Comparison of ENCODE assay signal across 8 cellular contexts in the genomic region with DNA sequence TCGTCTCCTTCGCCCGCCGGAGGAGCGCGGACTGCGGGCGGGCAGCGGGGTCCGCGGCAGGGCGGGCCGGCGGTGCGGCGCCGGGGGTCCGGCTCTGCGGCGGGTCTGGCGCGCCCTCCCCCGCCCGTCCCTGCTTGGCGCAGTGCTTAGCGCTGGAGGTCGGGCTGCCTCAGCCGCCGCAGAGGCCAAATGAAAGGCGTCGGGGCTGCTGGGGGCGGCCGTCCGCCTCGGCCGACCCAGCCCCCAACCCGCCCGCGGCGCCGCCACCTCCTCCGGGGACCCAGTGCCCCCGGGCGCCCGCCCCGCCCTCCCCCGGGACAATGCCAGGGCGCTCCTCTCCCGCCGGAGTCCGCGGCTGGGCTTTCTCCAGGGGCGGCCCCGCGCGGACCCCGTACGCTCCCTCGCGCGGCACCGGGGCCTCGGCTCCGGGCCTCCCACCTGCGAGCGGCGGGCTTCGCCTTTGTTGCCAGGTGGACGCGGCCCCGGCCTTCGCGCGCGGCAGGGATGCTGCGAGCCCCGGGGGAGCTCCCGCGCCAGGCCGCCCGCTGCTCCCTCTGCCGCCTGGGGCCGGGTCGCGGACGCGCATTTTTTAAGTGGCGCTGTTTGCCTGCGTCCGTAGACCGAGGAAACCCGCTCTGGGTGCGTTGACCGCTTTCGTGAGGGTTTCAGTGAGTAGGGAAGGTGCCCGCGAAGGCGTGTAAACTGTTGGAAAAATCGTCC. TPM values are rescaled to one million over a fixed set of nuclear protein-coding genes. Genes with fewer than 3 reads are reported as not detected.
DNase-seq lines count a peak whose midpoint lies in the region; ATAC-seq, FAIRE-seq and TF ChIP-seq lines count a peak whose summit lies in the region.

No MANE protein-coding gene starts in this region.

- peaks cover 25% of the 10 kb centered on the region for H3K27me3 Mint-ChIP-seq in activated naive CD8-positive, alpha-beta T cell treated with anti-CD3 and anti-CD28 coated beads, Interleukin-2, amount 10 ng/mL, durations not matched to agents 7 days and 5 days
- H3K27me3 Mint-ChIP-seq in progenitor cell of endocrine pancreas, result peaks cover 5% of the 10 kb centered on the region

- H3K27ac Mint-ChIP-seq in activated naive CD8-positive, alpha-beta T cell treated with anti-CD3 and anti-CD28 coated beads, Interleukin-2, amount 10 ng/mL, durations not matched to agents 7 days and 5 days, result no peak overlapping the region
- H3K27ac Mint-ChIP-seq in progenitor cell of endocrine pancreas, result peak overlapping the region; percentile 91

- peak in 1 of 2 experiments; percentile 15 for DNase-seq in A549 (ENCODE audit: low read depth in 1 of 2, low spot score in 1 of 2)
- no peak for DNase-seq in RWPE2 (ENCODE audit: low spot score)
- peak; percentile 71 for DNase-seq in activated naive CD8-positive, alpha-beta T cell treated with anti-CD3 and anti-CD28 coated beads, Interleukin-2, amount 10 ng/mL, durations not matched to agents 7 days and 5 days
- peak in 1 of 2 donors; percentile 49 for DNase-seq in heart right ventricle
- DNase-seq in progenitor cell of endocrine pancreas (ENCODE audit: low spot score, unreplicated experiment), result peak; percentile 44
- DNase-seq in NCI-H2107 treated with DMSO at 0.1 percent for 48 hours (lab: John Stamatoyannopoulos, UW; ENCODE audit: unreplicated experiment), result no peak

- peak overlapping the region; percentile 88 for H3K4me2 ChIP-seq in A549

- peak overlapping the region; percentile 93 for H3K4me3 Mint-ChIP-seq in activated naive CD8-positive, alpha-beta T cell treated with anti-CD3 and anti-CD28 coated beads, Interleukin-2, amount 10 ng/mL, durations not matched to agents 7 days and 5 days
- H3K4me3 Mint-ChIP-seq in progenitor cell of endocrine pancreas (ENCODE audit: low read depth), result peak overlapping the region; percentile 85

- TF ChIP-seq POLR2A in A549 (IDR thresholded peaks at IDR 0.05; ENCODE audit: low read length), result no peak

- peak; percentile 30 to 57; a peak in 5 of 6 replicates for ATAC-seq in A549
- peak; percentile 14 for ATAC-seq in GM18519 (IDR thresholded peaks at IDR 0.05; ENCODE audit: low FRiP score, unreplicated experiment)
- ATAC-seq in HG03066 (IDR thresholded peaks at IDR 0.05; ENCODE audit: low read depth, unreplicated experiment), result peak; percentile 24
- ATAC-seq in RWPE2 (ENCODE audit: low read depth), result peak; percentile 4; the same call in 2 of the 3 replicates
- ATAC-seq in activated naive CD8-positive, alpha-beta T cell treated with anti-CD3 and anti-CD28 coated beads, Interleukin-2, amount 10 ng/mL, durations not matched to agents 7 days and 5 days (ENCODE audit: low read depth), result peak; percentile 32
- peak in 2 of 8 donors; percentile 13 to 14 for ATAC-seq in heart right ventricle

- H3K9me3 ChIP-seq in A549 (no peaks in the 10 kb centered on the region), RWPE2 (ENCODE audit: severe bottlenecking) (no peaks in the 10 kb centered on the region), heart right ventricle (no peaks in the 10 kb centered on the region)

- H3K4me1 Mint-ChIP-seq in activated naive CD8-positive, alpha-beta T cell treated with anti-CD3 and anti-CD28 coated beads, Interleukin-2, amount 10 ng/mL, durations not matched to agents 7 days and 5 days, result peaks cover 17% of the 10 kb centered on the region
- peaks cover 18% of the 10 kb centered on the region for H3K4me1 Mint-ChIP-seq in progenitor cell of endocrine pancreas (ENCODE audit: low read depth)

- no peaks in the 10 kb centered on the region for H3K9me3 Mint-ChIP-seq in activated naive CD8-positive, alpha-beta T cell treated with anti-CD3 and anti-CD28 coated beads, Interleukin-2, amount 10 ng/mL, durations not matched to agents 7 days and 5 days
- no peaks in the 10 kb centered on the region for H3K9me3 Mint-ChIP-seq in progenitor cell of endocrine pancreas (ENCODE audit: low read depth)

- TF ChIP-seq RAD21 in A549 (conservative IDR thresholded peaks at IDR 0.05 in 1 of 2, IDR thresholded peaks at IDR 0.05 in 1 of 2), result peak in 1 of 2 experiments; percentile 18; a peak in 1 of 5 replicates

- H3K27me3 ChIP-seq in RWPE2 (ENCODE audit: insufficient read depth, poor library complexity, severe bottlenecking) (no peaks in the 10 kb centered on the region), heart right ventricle (no peaks in the 10 kb centered on the region)

- H3K27ac ChIP-seq in A549, result peak overlapping the region; percentile 86 to 89
- peak overlapping the region; percentile 71 for H3K27ac ChIP-seq in RWPE2 (ENCODE audit: poor library complexity, severe bottlenecking)
- peak overlapping the region; percentile 74 to 99 (median 92) for H3K27ac ChIP-seq in heart right ventricle

- no peaks in the 10 kb centered on the region for H3K36me3 Mint-ChIP-seq in activated naive CD8-positive, alpha-beta T cell treated with anti-CD3 and anti-CD28 coated beads, Interleukin-2, amount 10 ng/mL, durations not matched to agents 7 days and 5 days
- H3K36me3 Mint-ChIP-seq in progenitor cell of endocrine pancreas (ENCODE audit: insufficient read depth), result no peaks in the 10 kb centered on the region

- 0% methylated on average over 10 of the region's 99 CpGs for WGBS in A549 (ENCODE audit: missing lambda C conversion rate)
- 1% methylated on average over 66 to 94 of the region's 99 CpGs for WGBS in heart right ventricle, 2 donors

- CTCF ChIA-PET in A549 (lab: Yijun Ruan, JAX), result interaction anchor here (1.1 to 1.9 kb wide), 3 partner anchors 36 to 171 kb away, joined by 3 to 5 read pairs (median 3); no protein-coding TSS in a partner anchor

- FAIRE-seq in A549 (lab: Jason Lieb, UNC), result no peak

- intact Hi-C loops in heart right ventricle (cut with DNase I), result loop anchor here in 7 of 10 donors (1.0 to 10.0 kb wide), 6 partner anchors 52 to 71 kb away; partner anchors contain the start of gene PRDM10 (in 1 of the 7)

- TF ChIP-seq CTCF in A549 (IDR thresholded peaks at IDR 0.05), result no peak; the same call in 2 of the 3 replicates
- peak; percentile 24 for TF ChIP-seq CTCF in RWPE2 (IDR thresholded peaks at IDR 0.05; ENCODE audit: poor library complexity, severe bottlenecking)
- TF ChIP-seq CTCF in heart right ventricle (IDR thresholded peaks at IDR 0.05), result peak in 3 of 9 donors; percentile 14 to 38 (median 34)
- peak; percentile 25 for TF ChIP-seq CTCF in progenitor cell of endocrine pancreas (IDR thresholded peaks at IDR 0.05; ENCODE audit: unreplicated experiment)

- peaks cover 5% of the 10 kb centered on the region; the same call in 1 of the 2 replicates for H3K36me3 ChIP-seq in RWPE2 (ENCODE audit: low read depth)
- no peaks in the 10 kb centered on the region for H3K36me3 ChIP-seq in heart right ventricle

- no peak for TF ChIP-seq EP300 in A549 (IDR thresholded peaks at IDR 0.05)

- POLR2A ChIA-PET in A549 (lab: Yijun Ruan, JAX), result interaction anchor here (0.7 to 3.2 kb wide), 3 partner anchors 54 to 73 kb away, joined by 3 to 53 read pairs (median 7); partner anchors contain the start of gene PRDM10
- POLR2A ChIA-PET in activated naive CD8-positive, alpha-beta T cell treated with anti-CD3 and anti-CD28 coated beads, Interleukin-2, amount 10 ng/mL, durations not matched to agents 7 days and 5 days (lab: Charles Lee), result interaction anchor here (0.5 to 2.8 kb wide), 4 partner anchors 68 to 1767 kb away, joined by 4 to 27 read pairs (median 4); partner anchors contain the start of gene PRDM10

- H3K4me3 ChIP-seq in A549 (peak overlapping the region; percentile 96), RWPE2 (ENCODE audit: severe bottlenecking) (peak overlapping the region; percentile 82), heart right ventricle (peak overlapping the region; percentile 64 to 86 (median 80))

- peaks cover 4% of the 10 kb centered on the region; the same call in 1 of the 3 replicates for H3K4me1 ChIP-seq in A549
- H3K4me1 ChIP-seq in RWPE2 (ENCODE audit: insufficient read depth, poor library complexity, severe bottlenecking), result peaks cover 16% of the 10 kb centered on the region
- H3K4me1 ChIP-seq in heart right ventricle, result peaks cover 0 to 35% (median 21%) of the 10 kb centered on the region in 9 donors

TF ChIP-seq in A549, 52 proteins besides CTCF, POLR2A, EP300 and RAD21:
- no peak for TF ChIP-seq NFE2L2 (conservative IDR thresholded peaks at IDR 0.05; ENCODE audit: low read length)
- TF ChIP-seq MAX (IDR thresholded peaks at IDR 0.05), result peak; percentile 11; the same call in 1 of the 2 replicates

RNA-seq across cellular contexts. Expression of gene APLP2, which starts 0.6 kb away (rescaled TPM):
- polyA plus RNA-seq in A549 (2011; rRNA removed) (166 and 185 TPM in 2 replicates), A549 (2017; fragmentation: RNase III; extraction: RNeasy Plus Mini Kit Qiagen cat#74134 plus additional on column Dnase treatment) (183 to 210 TPM (median 203 TPM) in 3 replicates), heart right ventricle (100 to 1,000 TPM; 115 to 142 TPM)
- polyA plus RNA-seq in A549 (2012; cell fraction: cytosol; rRNA removed), result 84.2 and 88.7 TPM in 2 replicates
- polyA plus RNA-seq in A549 (2012; cell fraction: nucleus; rRNA removed), result 128 and 156 TPM in 2 replicates
- 53.6 and 64.9 TPM in 2 replicates for polyA minus RNA-seq in A549 (2011; rRNA and poly(A)+ RNA removed)
- 10 to 100 TPM; 26.1 to 31.5 TPM for total RNA-seq in activated naive CD8-positive, alpha-beta T cell treated with anti-CD3 and anti-CD28 coated beads, Interleukin-2, amount 10 ng/mL, durations not matched to agents 7 days and 5 days
- total RNA-seq in heart right ventricle (100 to 1,000 TPM; 265 to 414 (median 309) TPM), progenitor cell of endocrine pancreas (374 and 375 TPM in 2 replicates)

Comparison
In these comparisons a context has a peak if more than half of its experiments do, and no peak if none do; other contexts are left out.
1. DNase-seq: peak in activated naive CD8-positive, alpha-beta T cell treated with anti-CD3 and anti-CD28 coated beads, Interleukin-2, amount 10 ng/mL, durations not matched to agents 7 days and 5 days (single experiment) and progenitor cell of endocrine pancreas (single experiment); none in RWPE2 (single experiment) and NCI-H2107 treated with DMSO at 0.1 percent for 48 hours (single experiment).
2. RNA of gene APLP2, which starts 0.6 kb away (total RNA-seq): 374 to 375 TPM in progenitor cell of endocrine pancreas and 265 to 414 TPM in heart right ventricle; 26.1 to 31.5 TPM in activated naive CD8-positive, alpha-beta T cell treated with anti-CD3 and anti-CD28 coated beads, Interleukin-2, amount 10 ng/mL, durations not matched to agents 7 days and 5 days; every median in the first group is over 4 times any median in the second.
3. Peak in every context shown above with its lines, with median percentiles within 50 percentile points of each other: H3K27ac ChIP-seq and H3K4me3 ChIP-seq.